Comparison of ENCODE assay signal across 1 cellular context in the genomic region with DNA sequence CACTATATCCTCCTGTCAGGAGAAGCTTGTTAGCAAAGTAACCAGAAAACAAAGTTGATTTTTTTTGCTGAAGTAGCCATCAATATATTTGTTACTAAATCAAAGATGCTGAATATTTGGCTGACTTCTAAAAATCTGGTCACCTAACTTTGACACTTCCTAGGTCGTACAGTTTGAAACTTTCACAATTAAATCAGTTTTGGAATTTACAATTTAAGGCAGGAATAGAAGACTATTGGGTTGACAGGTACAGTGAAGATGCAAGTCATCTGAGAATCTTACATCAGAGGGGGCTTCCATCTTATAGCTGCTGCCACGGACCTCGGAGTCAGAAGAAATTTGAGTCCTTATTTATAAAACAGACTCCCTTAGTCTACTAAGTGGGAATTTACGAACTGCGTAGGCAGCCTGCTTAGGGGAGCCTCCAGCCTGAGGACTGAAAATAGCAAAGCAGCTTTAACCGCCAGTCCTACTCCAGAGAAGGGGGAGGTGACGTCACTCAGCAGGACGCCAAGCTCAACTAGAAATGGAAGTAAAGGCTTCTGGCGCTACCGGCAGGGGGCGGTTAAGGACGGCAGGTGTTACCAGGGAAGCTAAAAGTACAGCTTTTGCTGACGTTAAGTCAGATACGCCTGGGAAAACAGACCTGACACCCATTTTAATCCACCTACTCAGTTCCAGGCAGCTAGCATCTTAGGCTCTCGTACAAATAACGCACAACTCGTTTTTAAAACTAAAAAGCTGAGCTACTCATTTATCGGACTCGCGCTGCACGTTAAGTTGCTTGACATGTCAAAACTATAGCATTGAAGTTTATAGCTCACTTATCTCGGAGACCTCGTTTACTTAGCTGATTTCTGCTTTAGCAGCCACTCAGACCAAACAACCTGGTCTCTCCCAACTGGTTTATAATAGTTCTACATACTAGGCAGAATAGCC.
A peak's percentile ranks its signal among the peaks of the same experiment; 100 is the strongest.
TF ChIP-seq lines count a peak whose summit lies in the region.

No MANE protein-coding gene starts in this region.

TF ChIP-seq in K562, 482 proteins besides CTCF, POLR2A, EP300 and RAD21 (continued from another document and continues in another):
- TF ChIP-seq, protein P1, sequence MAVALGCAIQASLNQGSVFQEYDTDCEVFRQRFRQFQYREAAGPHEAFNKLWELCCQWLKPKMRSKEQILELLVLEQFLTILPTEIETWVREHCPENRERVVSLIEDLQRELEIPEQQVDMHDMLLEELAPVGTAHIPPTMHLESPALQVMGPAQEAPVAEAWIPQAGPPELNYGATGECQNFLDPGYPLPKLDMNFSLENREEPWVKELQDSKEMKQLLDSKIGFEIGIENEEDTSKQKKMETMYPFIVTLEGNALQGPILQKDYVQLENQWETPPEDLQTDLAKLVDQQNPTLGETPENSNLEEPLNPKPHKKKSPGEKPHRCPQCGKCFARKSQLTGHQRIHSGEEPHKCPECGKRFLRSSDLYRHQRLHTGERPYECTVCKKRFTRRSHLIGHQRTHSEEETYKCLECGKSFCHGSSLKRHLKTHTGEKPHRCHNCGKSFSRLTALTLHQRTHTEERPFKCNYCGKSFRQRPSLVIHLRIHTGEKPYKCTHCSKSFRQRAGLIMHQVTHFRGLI (CRISPR knock-in tag; IDR thresholded peaks at IDR 0.05), result no peak
- TF ChIP-seq SMARCE1 (IDR thresholded peaks at IDR 0.05) (no peak), ARID2 (IDR thresholded peaks at IDR 0.05) (no peak), SP1 (CRISPR knock-in tag; IDR thresholded peaks at IDR 0.05) (no peak; the same call in 1 of the 2 replicates), ZNF766 (CRISPR knock-in tag; conservative IDR thresholded peaks at IDR 0.05) (no peak), MYNN (IDR thresholded peaks at IDR 0.05) (peak; percentile 62; the same call in 1 of the 2 replicates), MYNN (CRISPR knock-in tag; IDR thresholded peaks at IDR 0.05) (no peak), MTA1 (IDR thresholded peaks at IDR 0.05; ENCODE audit: borderline replicate concordance) (no peak), SOX6 (IDR thresholded peaks at IDR 0.05) (peak; percentile 58; the same call in 1 of the 2 replicates), SIRT6 (IDR thresholded peaks at IDR 0.05; ENCODE audit: low read depth, low read length) (no peak), ZNF586 (CRISPR knock-in tag; conservative IDR thresholded peaks at IDR 0.05) (peak; percentile 25; the same call in 1 of the 2 replicates), PCBP2 (IDR thresholded peaks at IDR 0.05; ENCODE audit: low read depth, low read length, poor library complexity, severe bottlenecking) (no peak), RBFOX2 (IDR thresholded peaks at IDR 0.05; ENCODE audit: low read depth, low read length) (no peak), NFXL1 (CRISPR knock-in tag; IDR thresholded peaks at IDR 0.05) (0 out of 2 replicates have a peak, but pooled peaks have one; percentile 9), RFX7 (CRISPR knock-in tag; IDR thresholded peaks at IDR 0.05) (peak; percentile 87), ZNF764 (CRISPR knock-in tag; IDR thresholded peaks at IDR 0.05; ENCODE audit: low read depth) (no peak; the same call in 1 of the 2 replicates), FOXK2 (conservative IDR thresholded peaks at IDR 0.05 in 1 of 2, IDR thresholded peaks at IDR 0.05 in 1 of 2; ENCODE audit: low read depth in 2 of 2) (peak in 1 of 2 experiments; percentile 9; a peak in 3 of 4 replicates), ZSCAN29 (IDR thresholded peaks at IDR 0.05) (0 out of 2 replicates have a peak, but pooled peaks have one; percentile 33), ZNF175 (CRISPR knock-in tag; IDR thresholded peaks at IDR 0.05; ENCODE audit: low read depth) (peak; percentile 80), ZNF75A (CRISPR knock-in tag; IDR thresholded peaks at IDR 0.05) (peak; percentile 62; the same call in 1 of the 2 replicates), TAL1 (IDR thresholded peaks at IDR 0.05) (no peak), SNIP1 (IDR thresholded peaks at IDR 0.05; ENCODE audit: low read depth) (peak; percentile 20; the same call in 1 of the 2 replicates), NEUROD1 (IDR thresholded peaks at IDR 0.05; ENCODE audit: borderline replicate concordance, low read depth, low read length, partially characterized antibody) (no peak), KAT2B (IDR thresholded peaks at IDR 0.05; ENCODE audit: low read depth, low read length) (no peak), SREBF2 (CRISPR knock-in tag; IDR thresholded peaks at IDR 0.05) (no peak), ZNF316 (IDR thresholded peaks at IDR 0.05) (no peak), ZNF311 (CRISPR knock-in tag; IDR thresholded peaks at IDR 0.05) (no peak; the same call in 1 of the 2 replicates)
- TF ChIP-seq, protein P2, sequence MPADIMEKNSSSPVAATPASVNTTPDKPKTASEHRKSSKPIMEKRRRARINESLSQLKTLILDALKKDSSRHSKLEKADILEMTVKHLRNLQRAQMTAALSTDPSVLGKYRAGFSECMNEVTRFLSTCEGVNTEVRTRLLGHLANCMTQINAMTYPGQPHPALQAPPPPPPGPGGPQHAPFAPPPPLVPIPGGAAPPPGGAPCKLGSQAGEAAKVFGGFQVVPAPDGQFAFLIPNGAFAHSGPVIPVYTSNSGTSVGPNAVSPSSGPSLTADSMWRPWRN (IDR thresholded peaks at IDR 0.05; ENCODE audit: low read depth), result no peak
- TF ChIP-seq, protein P3, sequence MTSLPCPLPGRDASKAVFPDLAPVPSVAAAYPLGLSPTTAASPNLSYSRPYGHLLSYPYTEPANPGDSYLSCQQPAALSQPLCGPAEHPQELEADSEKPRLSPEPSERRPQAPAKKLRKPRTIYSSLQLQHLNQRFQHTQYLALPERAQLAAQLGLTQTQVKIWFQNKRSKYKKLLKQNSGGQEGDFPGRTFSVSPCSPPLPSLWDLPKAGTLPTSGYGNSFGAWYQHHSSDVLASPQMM (CRISPR knock-in tag; IDR thresholded peaks at IDR 0.05), result peak; percentile 67; the same call in 1 of the 2 replicates
- TF ChIP-seq, protein P4, sequence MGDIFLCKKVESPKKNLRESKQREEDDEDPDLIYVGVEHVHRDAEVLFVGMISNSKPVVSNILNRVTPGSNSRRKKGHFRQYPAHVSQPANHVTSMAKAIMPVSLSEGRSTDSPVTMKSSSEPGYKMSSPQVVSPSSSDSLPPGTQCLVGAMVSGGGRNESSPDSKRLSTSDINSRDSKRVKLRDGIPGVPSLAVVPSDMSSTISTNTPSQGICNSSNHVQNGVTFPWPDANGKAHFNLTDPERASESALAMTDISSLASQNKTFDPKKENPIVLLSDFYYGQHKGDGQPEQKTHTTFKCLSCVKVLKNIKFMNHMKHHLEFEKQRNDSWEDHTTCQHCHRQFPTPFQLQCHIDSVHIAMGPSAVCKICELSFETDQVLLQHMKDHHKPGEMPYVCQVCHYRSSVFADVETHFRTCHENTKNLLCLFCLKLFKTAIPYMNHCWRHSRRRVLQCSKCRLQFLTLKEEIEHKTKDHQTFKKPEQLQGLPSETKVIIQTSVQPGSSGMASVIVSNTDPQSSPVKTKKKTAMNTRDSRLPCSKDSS (IDR thresholded peaks at IDR 0.05; ENCODE audit: low read depth, partially characterized antibody), result no peak
- TF ChIP-seq, protein P5, sequence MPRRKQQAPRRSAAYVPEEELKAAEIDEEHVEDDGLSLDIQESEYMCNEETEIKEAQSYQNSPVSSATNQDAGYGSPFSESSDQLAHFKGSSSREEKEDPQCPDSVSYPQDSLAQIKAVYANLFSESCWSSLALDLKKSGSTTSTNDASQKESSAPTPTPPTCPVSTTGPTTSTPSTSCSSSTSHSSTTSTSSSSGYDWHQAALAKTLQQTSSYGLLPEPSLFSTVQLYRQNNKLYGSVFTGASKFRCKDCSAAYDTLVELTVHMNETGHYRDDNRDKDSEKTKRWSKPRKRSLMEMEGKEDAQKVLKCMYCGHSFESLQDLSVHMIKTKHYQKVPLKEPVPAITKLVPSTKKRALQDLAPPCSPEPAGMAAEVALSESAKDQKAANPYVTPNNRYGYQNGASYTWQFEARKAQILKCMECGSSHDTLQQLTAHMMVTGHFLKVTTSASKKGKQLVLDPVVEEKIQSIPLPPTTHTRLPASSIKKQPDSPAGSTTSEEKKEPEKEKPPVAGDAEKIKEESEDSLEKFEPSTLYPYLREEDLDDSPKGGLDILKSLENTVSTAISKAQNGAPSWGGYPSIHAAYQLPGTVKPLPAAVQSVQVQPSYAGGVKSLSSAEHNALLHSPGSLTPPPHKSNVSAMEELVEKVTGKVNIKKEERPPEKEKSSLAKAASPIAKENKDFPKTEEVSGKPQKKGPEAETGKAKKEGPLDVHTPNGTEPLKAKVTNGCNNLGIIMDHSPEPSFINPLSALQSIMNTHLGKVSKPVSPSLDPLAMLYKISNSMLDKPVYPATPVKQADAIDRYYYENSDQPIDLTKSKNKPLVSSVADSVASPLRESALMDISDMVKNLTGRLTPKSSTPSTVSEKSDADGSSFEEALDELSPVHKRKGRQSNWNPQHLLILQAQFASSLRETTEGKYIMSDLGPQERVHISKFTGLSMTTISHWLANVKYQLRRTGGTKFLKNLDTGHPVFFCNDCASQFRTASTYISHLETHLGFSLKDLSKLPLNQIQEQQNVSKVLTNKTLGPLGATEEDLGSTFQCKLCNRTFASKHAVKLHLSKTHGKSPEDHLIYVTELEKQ (CRISPR knock-in tag; IDR thresholded peaks at IDR 0.05), result peak; percentile 58; the same call in 1 of the 2 replicates
- TF ChIP-seq, protein P6, sequence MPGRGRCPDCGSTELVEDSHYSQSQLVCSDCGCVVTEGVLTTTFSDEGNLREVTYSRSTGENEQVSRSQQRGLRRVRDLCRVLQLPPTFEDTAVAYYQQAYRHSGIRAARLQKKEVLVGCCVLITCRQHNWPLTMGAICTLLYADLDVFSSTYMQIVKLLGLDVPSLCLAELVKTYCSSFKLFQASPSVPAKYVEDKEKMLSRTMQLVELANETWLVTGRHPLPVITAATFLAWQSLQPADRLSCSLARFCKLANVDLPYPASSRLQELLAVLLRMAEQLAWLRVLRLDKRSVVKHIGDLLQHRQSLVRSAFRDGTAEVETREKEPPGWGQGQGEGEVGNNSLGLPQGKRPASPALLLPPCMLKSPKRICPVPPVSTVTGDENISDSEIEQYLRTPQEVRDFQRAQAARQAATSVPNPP (IDR thresholded peaks at IDR 0.05; ENCODE audit: borderline replicate concordance, insufficient read depth, insufficient read length), result no peak
- TF ChIP-seq, protein P7, sequence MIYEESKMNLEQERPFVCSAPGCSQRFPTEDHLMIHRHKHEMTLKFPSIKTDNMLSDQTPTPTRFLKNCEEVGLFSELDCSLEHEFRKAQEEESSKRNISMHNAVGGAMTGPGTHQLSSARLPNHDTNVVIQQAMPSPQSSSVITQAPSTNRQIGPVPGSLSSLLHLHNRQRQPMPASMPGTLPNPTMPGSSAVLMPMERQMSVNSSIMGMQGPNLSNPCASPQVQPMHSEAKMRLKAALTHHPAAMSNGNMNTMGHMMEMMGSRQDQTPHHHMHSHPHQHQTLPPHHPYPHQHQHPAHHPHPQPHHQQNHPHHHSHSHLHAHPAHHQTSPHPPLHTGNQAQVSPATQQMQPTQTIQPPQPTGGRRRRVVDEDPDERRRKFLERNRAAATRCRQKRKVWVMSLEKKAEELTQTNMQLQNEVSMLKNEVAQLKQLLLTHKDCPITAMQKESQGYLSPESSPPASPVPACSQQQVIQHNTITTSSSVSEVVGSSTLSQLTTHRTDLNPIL (CRISPR knock-in tag; IDR thresholded peaks at IDR 0.05), result peak; percentile 40; the same call in 1 of the 2 replicates
- TF ChIP-seq, protein P8, sequence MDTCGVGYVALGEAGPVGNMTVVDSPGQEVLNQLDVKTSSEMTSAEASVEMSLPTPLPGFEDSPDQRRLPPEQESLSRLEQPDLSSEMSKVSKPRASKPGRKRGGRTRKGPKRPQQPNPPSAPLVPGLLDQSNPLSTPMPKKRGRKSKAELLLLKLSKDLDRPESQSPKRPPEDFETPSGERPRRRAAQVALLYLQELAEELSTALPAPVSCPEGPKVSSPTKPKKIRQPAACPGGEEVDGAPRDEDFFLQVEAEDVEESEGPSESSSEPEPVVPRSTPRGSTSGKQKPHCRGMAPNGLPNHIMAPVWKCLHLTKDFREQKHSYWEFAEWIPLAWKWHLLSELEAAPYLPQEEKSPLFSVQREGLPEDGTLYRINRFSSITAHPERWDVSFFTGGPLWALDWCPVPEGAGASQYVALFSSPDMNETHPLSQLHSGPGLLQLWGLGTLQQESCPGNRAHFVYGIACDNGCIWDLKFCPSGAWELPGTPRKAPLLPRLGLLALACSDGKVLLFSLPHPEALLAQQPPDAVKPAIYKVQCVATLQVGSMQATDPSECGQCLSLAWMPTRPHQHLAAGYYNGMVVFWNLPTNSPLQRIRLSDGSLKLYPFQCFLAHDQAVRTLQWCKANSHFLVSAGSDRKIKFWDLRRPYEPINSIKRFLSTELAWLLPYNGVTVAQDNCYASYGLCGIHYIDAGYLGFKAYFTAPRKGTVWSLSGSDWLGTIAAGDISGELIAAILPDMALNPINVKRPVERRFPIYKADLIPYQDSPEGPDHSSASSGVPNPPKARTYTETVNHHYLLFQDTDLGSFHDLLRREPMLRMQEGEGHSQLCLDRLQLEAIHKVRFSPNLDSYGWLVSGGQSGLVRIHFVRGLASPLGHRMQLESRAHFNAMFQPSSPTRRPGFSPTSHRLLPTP (IDR thresholded peaks at IDR 0.05; ENCODE audit: borderline replicate concordance, extremely low read depth, insufficient read length), result no peak
- TF ChIP-seq, protein P9, sequence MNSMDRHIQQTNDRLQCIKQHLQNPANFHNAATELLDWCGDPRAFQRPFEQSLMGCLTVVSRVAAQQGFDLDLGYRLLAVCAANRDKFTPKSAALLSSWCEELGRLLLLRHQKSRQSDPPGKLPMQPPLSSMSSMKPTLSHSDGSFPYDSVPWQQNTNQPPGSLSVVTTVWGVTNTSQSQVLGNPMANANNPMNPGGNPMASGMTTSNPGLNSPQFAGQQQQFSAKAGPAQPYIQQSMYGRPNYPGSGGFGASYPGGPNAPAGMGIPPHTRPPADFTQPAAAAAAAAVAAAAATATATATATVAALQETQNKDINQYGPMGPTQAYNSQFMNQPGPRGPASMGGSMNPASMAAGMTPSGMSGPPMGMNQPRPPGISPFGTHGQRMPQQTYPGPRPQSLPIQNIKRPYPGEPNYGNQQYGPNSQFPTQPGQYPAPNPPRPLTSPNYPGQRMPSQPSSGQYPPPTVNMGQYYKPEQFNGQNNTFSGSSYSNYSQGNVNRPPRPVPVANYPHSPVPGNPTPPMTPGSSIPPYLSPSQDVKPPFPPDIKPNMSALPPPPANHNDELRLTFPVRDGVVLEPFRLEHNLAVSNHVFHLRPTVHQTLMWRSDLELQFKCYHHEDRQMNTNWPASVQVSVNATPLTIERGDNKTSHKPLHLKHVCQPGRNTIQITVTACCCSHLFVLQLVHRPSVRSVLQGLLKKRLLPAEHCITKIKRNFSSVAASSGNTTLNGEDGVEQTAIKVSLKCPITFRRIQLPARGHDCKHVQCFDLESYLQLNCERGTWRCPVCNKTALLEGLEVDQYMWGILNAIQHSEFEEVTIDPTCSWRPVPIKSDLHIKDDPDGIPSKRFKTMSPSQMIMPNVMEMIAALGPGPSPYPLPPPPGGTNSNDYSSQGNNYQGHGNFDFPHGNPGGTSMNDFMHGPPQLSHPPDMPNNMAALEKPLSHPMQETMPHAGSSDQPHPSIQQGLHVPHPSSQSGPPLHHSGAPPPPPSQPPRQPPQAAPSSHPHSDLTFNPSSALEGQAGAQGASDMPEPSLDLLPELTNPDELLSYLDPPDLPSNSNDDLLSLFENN (IDR thresholded peaks at IDR 0.05; ENCODE audit: low read depth in 2 of 2, low read length in 2 of 2), result peak in 1 of 2 experiments; percentile 48; a peak in 1 of 4 replicates
- TF ChIP-seq, protein P10, sequence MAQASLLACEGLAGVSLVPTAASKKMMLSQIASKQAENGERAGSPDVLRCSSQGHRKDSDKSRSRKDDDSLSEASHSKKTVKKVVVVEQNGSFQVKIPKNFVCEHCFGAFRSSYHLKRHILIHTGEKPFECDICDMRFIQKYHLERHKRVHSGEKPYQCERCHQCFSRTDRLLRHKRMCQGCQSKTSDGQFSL (CRISPR knock-in tag; IDR thresholded peaks at IDR 0.05), result no peak
- TF ChIP-seq, protein P10 (tag; IDR thresholded peaks at IDR 0.05), result no peak
